8 cellular contexts compared by ENCODE assay signal in genomic region chr2:207624170-207625013, GRCh38. TPM values are rescaled to one million over a fixed set of nuclear protein-coding genes. Genes with fewer than 3 reads are reported as not detected.
A peak's percentile ranks its signal among the peaks of the same experiment; 100 is the strongest.
DNase-seq lines count a peak whose midpoint lies in the region; ATAC-seq and TF ChIP-seq lines count a peak whose summit lies in the region.

No MANE protein-coding gene starts in this region.

- H3K56ac ChIP-seq in IMR-90 (ENCODE audit: extremely low read depth, insufficient read depth, low read length): peak overlapping the region; percentile 96

- H3K4me3 ChIP-seq in IMR-90 (ENCODE audit: insufficient read depth, low read depth, low read length) (peak overlapping the region; percentile 88), osteoblast (ENCODE audit: insufficient read depth, low read length) (peak overlapping the region; percentile 94), tibial artery (peak overlapping the region; percentile 87 to 98)

- TF ChIP-seq RAD21 in IMR-90 (IDR thresholded peaks at IDR 0.05; ENCODE audit: low read length): no peak

- peak overlapping the region; percentile 81 for H3K23ac ChIP-seq in IMR-90 (ENCODE audit: low read depth, low read length)

- H3K27me3 ChIP-seq in IMR-90 (ENCODE audit: control insufficient read depth, insufficient read depth, low read length) (no peaks in the 10 kb centered on the region), osteoblast (ENCODE audit: insufficient read depth, low read length) (no peaks in the 10 kb centered on the region), tibial artery (no peaks in the 10 kb centered on the region)

- H3K4me1 Mint-ChIP-seq in activated naive CD8-positive, alpha-beta T cell treated with anti-CD3 and anti-CD28 coated beads for 36 hours: peaks cover 42% of the 10 kb centered on the region

- dilution Hi-C loops in IMR-90 (cut with HindIII; ENCODE audit: low sequenced_read_pairs, unreplicated experiment): no loop called here

- DNase-seq in ELF-1 (ENCODE audit: low read depth, low spot score): peak; percentile 85
- peak; percentile 70 for DNase-seq in IMR-90
- DNase-seq in SK-N-DZ (ENCODE audit: low spot score): peak; percentile 43
- peak; percentile 72 for DNase-seq in activated naive CD8-positive, alpha-beta T cell treated with anti-CD3 and anti-CD28 coated beads for 36 hours
- DNase-seq in head of caudate nucleus: peak; percentile 36 to 85 (median 66)
- peak; percentile 86 for DNase-seq in osteoblast (ENCODE audit: insufficient read length, low spot score, missing footprints)
- peak; percentile 53 to 72 for DNase-seq in tibial artery

- H3K4ac ChIP-seq in IMR-90 (ENCODE audit: low read depth, low read length): peak overlapping the region; percentile 96

- H2AK5ac ChIP-seq in IMR-90 (ENCODE audit: low read depth, low read length): peak overlapping the region; percentile 80

- peak overlapping the region; percentile 80 for H2AK9ac ChIP-seq in IMR-90 (replicated peaks; ENCODE audit: low read depth, low read length, poor library complexity)

- no peaks in the 10 kb centered on the region for H3K9me3 Mint-ChIP-seq in activated naive CD8-positive, alpha-beta T cell treated with anti-CD3 and anti-CD28 coated beads for 36 hours

- TF ChIP-seq POLR2A in IMR-90 (IDR thresholded peaks at IDR 0.05; ENCODE audit: low read depth, low read length): peak; percentile 78

- intact Hi-C loops in IMR-90 (cut with micrococcal nuclease) (loop anchor here (1.0 to 10.0 kb wide), 7 partner anchors 86 to 930 kb away; partner anchors contain the start of gene CCNYL1), head of caudate nucleus (cut with DNase I) (loop anchor here (2.0 to 10.0 kb wide), 5 partner anchors 86 to 643 kb away; partner anchors contain the start of genes CCNYL1, PIKFYVE and PLEKHM3), tibial artery (cut with DNase I; ENCODE audit: low total_unique reads) (loop anchor here (2.0 to 10.0 kb wide), 4 partner anchors 90 to 640 kb away; partner anchors contain the start of genes CCNYL1, CREB1, FZD5 and PIKFYVE)

- H4K20me1 ChIP-seq in IMR-90 (ENCODE audit: insufficient read depth, low read length) (no peaks in the 10 kb centered on the region), osteoblast (ENCODE audit: insufficient read depth, low read length) (no peaks in the 10 kb centered on the region)

- H3K27ac Mint-ChIP-seq in activated naive CD8-positive, alpha-beta T cell treated with anti-CD3 and anti-CD28 coated beads for 36 hours: peak overlapping the region; percentile 92

- peak; percentile 38 for ATAC-seq in GM21576 (IDR thresholded peaks at IDR 0.05; ENCODE audit: unreplicated experiment)
- ATAC-seq in IMR-90 (ENCODE audit: low read depth): peak; percentile 55

- H2AFZ ChIP-seq in IMR-90 (replicated peaks; ENCODE audit: low read length, poor library complexity): peak overlapping the region; percentile 98
- peak overlapping the region; percentile 91 for H2AFZ ChIP-seq in osteoblast (ENCODE audit: low read length)

- H3K9ac ChIP-seq in IMR-90 (ENCODE audit: low read depth, low read length): peak overlapping the region; percentile 97

- H3K79me2 ChIP-seq in osteoblast (ENCODE audit: insufficient read depth, low read length): peaks cover 3% of the 10 kb centered on the region

- peaks cover 3% of the 10 kb centered on the region; the same call in 1 of the 2 replicates for H3K9me1 ChIP-seq in IMR-90 (ENCODE audit: insufficient read depth, low read length)

- H4K91ac ChIP-seq in IMR-90 (ENCODE audit: insufficient read depth, low read depth, low read length): peak overlapping the region; percentile 84

- POLR2A ChIA-PET in IMR-90 (lab: Charles Lee; ENCODE audit: unreplicated experiment): interaction anchor here (1.2 kb wide), 1 partner anchor 8 kb away, joined by 3 read pairs; no protein-coding TSS in a partner anchor

- H3K14ac ChIP-seq in IMR-90 (replicated peaks; ENCODE audit: low read depth, low read length): peak overlapping the region; percentile 93

- H3K4me2 ChIP-seq in IMR-90 (ENCODE audit: low read depth, low read length) (peak overlapping the region; percentile 96), osteoblast (ENCODE audit: insufficient read depth, low read length) (peak overlapping the region; percentile 98)

- H3K27ac ChIP-seq in IMR-90 (ENCODE audit: insufficient read depth, low read length) (peak overlapping the region; percentile 98), osteoblast (ENCODE audit: low read depth, low read length) (peak overlapping the region; percentile 92), tibial artery (peak overlapping the region; percentile 78 to 94)

- H3K4me1 ChIP-seq in IMR-90 (ENCODE audit: control insufficient read depth, insufficient read depth, low read length): peaks cover 6% of the 10 kb centered on the region; the same call in 1 of the 2 replicates
- peaks cover 6% of the 10 kb centered on the region for H3K4me1 ChIP-seq in osteoblast (ENCODE audit: insufficient read depth, low read length)
- H3K4me1 ChIP-seq in tibial artery: peaks cover 0 to 38% (median 7%) of the 10 kb centered on the region in 4 donors

- H3K9me3 ChIP-seq in IMR-90 (ENCODE audit: control insufficient read depth, insufficient read depth, low read length) (no peaks in the 10 kb centered on the region), osteoblast (ENCODE audit: low read depth, low read length) (no peaks in the 10 kb centered on the region), tibial artery (no peaks in the 10 kb centered on the region)

- TF ChIP-seq CTCF in IMR-90 (conservative IDR thresholded peaks at IDR 0.05; ENCODE audit: low read depth, low read length) (no peak), osteoblast (IDR thresholded peaks at IDR 0.05; ENCODE audit: extremely low read depth, low read depth, low read length) (no peak), tibial artery (IDR thresholded peaks at IDR 0.05) (no peak)

- WGBS in IMR-90 (ENCODE audit: extremely low coverage in 2 of 2, insufficient read length in 1 of 2), 2 experiments: 11% methylated on average over 5 of the region's 47 CpGs; no CpG with 5 or more reads in 1 of the 2 experiments

- H3K36me3 ChIP-seq in IMR-90 (ENCODE audit: control insufficient read depth, insufficient read depth, low read length) (peaks cover 9% of the 10 kb centered on the region), osteoblast (ENCODE audit: insufficient read depth, low read length) (peaks cover 8% of the 10 kb centered on the region), tibial artery (no peaks in the 10 kb centered on the region)

- H3K79me1 ChIP-seq in IMR-90 (ENCODE audit: low read depth in 1 of 2, low read length in 2 of 2): peaks cover 3 to 25% of the 10 kb centered on the region in 2 experiments

- H4K8ac ChIP-seq in IMR-90 (ENCODE audit: low read depth in 2 of 2, low read length in 2 of 2): peak overlapping the region; percentile 88 to 94

- peak overlapping the region; percentile 90 for H3K4me3 Mint-ChIP-seq in activated naive CD8-positive, alpha-beta T cell treated with anti-CD3 and anti-CD28 coated beads for 36 hours

- H2BK15ac ChIP-seq in IMR-90 (ENCODE audit: low read depth, low read length): peak overlapping the region; percentile 61; the same call in 2 of the 3 replicates

- H2BK20ac ChIP-seq in IMR-90 (ENCODE audit: low read depth, low read length): peak overlapping the region; percentile 78

- H3K27me3 Mint-ChIP-seq in activated naive CD8-positive, alpha-beta T cell treated with anti-CD3 and anti-CD28 coated beads for 36 hours: no peaks in the 10 kb centered on the region

- peak overlapping the region; percentile 80 for H2BK5ac ChIP-seq in IMR-90 (ENCODE audit: low read depth, low read length, poor library complexity, severe bottlenecking)

- peaks cover 37% of the 10 kb centered on the region for H3K36me3 Mint-ChIP-seq in activated naive CD8-positive, alpha-beta T cell treated with anti-CD3 and anti-CD28 coated beads for 36 hours

- CTCF ChIA-PET in IMR-90 (lab: Yijun Ruan, JAX): interaction anchor here (0.6 kb wide), 1 partner anchor 491 kb away, joined by 3 read pairs; no protein-coding TSS in a partner anchor

- TSS peak; percentile 49 for BruUV-seq in IMR-90 (replicated peaks; lab: Mats Ljungman, UMichigan)

- peak overlapping the region; percentile 88 for H4K5ac ChIP-seq in IMR-90 (ENCODE audit: low read depth, low read length)

- in situ Hi-C loops in IMR-90 (cut with MboI; ENCODE audit: low sequenced_read_pairs): loop anchor here (25.0 kb wide), 1 partner anchor 438 kb away; no protein-coding TSS in a partner anchor

- H2BK120ac ChIP-seq in IMR-90 (ENCODE audit: low read depth, low read length): peak overlapping the region; percentile 86

- peak overlapping the region; percentile 71 for H3K18ac ChIP-seq in IMR-90 (ENCODE audit: low read depth, low read length)

TF ChIP-seq in IMR-90, 13 proteins besides CTCF, POLR2A, EP300 and RAD21:
- TF ChIP-seq MAZ (IDR thresholded peaks at IDR 0.05; ENCODE audit: borderline replicate concordance, low read depth, low read length) (no peak), BHLHE40 (IDR thresholded peaks at IDR 0.05; ENCODE audit: low read depth, low read length) (no peak), RFX5 (IDR thresholded peaks at IDR 0.05; ENCODE audit: low read depth, low read length) (no peak), FOS (IDR thresholded peaks at IDR 0.05; ENCODE audit: low read depth, low read length) (no peak), RCOR1 (IDR thresholded peaks at IDR 0.05; ENCODE audit: insufficient replicate concordance, low read length) (no peak), SMC3 (IDR thresholded peaks at IDR 0.05; ENCODE audit: low read depth, low read length) (no peak)

RNA-seq across cellular contexts. Expression of gene METTL21A, which starts 0.8 kb away (rescaled TPM):
- 5.9 and 11.4 TPM in 2 replicates for total RNA-seq in IMR-90 (2012; rRNA removed)
- polyA plus RNA-seq in IMR-90 (2012; rRNA removed): 11.1 and 11.6 TPM in 2 replicates
- 10.6 and 10.7 TPM in 2 replicates for polyA plus RNA-seq in IMR-90 (2012; cell fraction: cytosol; rRNA removed)
- polyA plus RNA-seq in IMR-90 (2012; cell fraction: nucleus; rRNA removed; ENCODE audit: low replicate concordance): 3.7 and 5.9 TPM in 2 replicates
- polyA plus RNA-seq in SK-N-DZ (2014; cell fraction: cytosol; rRNA removed): 57.6 and 69.6 TPM in 2 replicates
- 21.4 and 29.1 TPM in 2 replicates for polyA plus RNA-seq in SK-N-DZ (2014; cell fraction: nucleus; rRNA removed)
- 10 to 100 TPM; 33.7 to 39.2 TPM for total RNA-seq in activated naive CD8-positive, alpha-beta T cell treated with anti-CD3 and anti-CD28 coated beads for 36 hours
- 8.5 and 13.4 TPM in 2 replicates for total RNA-seq in osteoblast

Comparison
In these comparisons a context has a peak if more than half of its experiments do, and no peak if none do; other contexts are left out.
1. Peak in every context shown above with its lines: DNase-seq, ATAC-seq, H3K4me3 ChIP-seq and H3K27ac ChIP-seq.